In genomic region chr6:132082421-132082820, GRCh38 we compare ENCODE assay signal across 14 cellular contexts.
DNase-seq lines count a peak whose midpoint lies in the region; TF ChIP-seq lines count a peak whose summit lies in the region.
"Had no signal": no experiment of that assay in that cellular context is flagged by ENCODE, and none has a peak within 500 bp of the region (broad histone marks: within the 10 kb centered on the region; RNA-seq: fewer than 3 reads in every experiment).

No MANE protein-coding gene starts in this region.

- no peaks in the 10 kb centered on the region for H3K9me3 Mint-ChIP-seq in HFFc6
- peaks cover 7% of the 10 kb centered on the region for H3K9me3 Mint-ChIP-seq in chondrocyte (ENCODE audit: low read depth)
- H3K9me3 Mint-ChIP-seq in glutamatergic neuron (ENCODE audit: unreplicated experiment) = peaks cover 1% of the 10 kb centered on the region
- H3K9me3 Mint-ChIP-seq: GM23338 had no signal

- H3K4me1 Mint-ChIP-seq in HFFc6 (ENCODE audit: low read depth) = peaks cover 84% of the 10 kb centered on the region
- peaks cover 69% of the 10 kb centered on the region for H3K4me1 Mint-ChIP-seq in chondrocyte (ENCODE audit: low read depth)
- H3K4me1 Mint-ChIP-seq in glutamatergic neuron (ENCODE audit: low read depth, unreplicated experiment) = no peaks in the 10 kb centered on the region
- H3K4me1 Mint-ChIP-seq: CD14-positive monocyte; CD4-positive, alpha-beta memory T cell had no signal

- DNase-seq in EL (peak; percentile 54), HFFc6 (no peak), chondrocyte (ENCODE audit: low spot score) (no peak), glutamatergic neuron (no peak), GDM1 (lab: John Stamatoyannopoulos, UW) (no peak), amygdala (lab: John Stamatoyannopoulos, UW) (no peak)
- no peak for DNase-seq in stimulated activated CD4-positive, alpha-beta T cell treated with anti-CD3 and anti-CD28 coated beads, Interleukin-4, amount 100 ng/mL, for 4 hours
- DNase-seq: Calu3; CD4-positive, alpha-beta memory T cell; DND-41; Kasumi-1; KG1 had no signal

- H3K4me3 Mint-ChIP-seq in HFFc6 (no peak overlapping the region; the same call in 1 of the 2 replicates), chondrocyte (ENCODE audit: unreplicated experiment) (no peak overlapping the region), glutamatergic neuron (ENCODE audit: unreplicated experiment) (no peak overlapping the region)
- H3K4me3 Mint-ChIP-seq: CD14-positive monocyte; CD4-positive, alpha-beta memory T cell; GM23338 had no signal

- H3K36me3 Mint-ChIP-seq in HFFc6 (ENCODE audit: low read depth) (no peaks in the 10 kb centered on the region; the same call in 1 of the 2 replicates), chondrocyte (ENCODE audit: low read depth) (no peaks in the 10 kb centered on the region), glutamatergic neuron (ENCODE audit: unreplicated experiment) (no peaks in the 10 kb centered on the region)
- H3K36me3 Mint-ChIP-seq: CD14-positive monocyte; CD4-positive, alpha-beta memory T cell had no signal

- TF ChIP-seq CTCF in HFFc6 (IDR thresholded peaks at IDR 0.05) = no peak
- no peak for TF ChIP-seq CTCF in chondrocyte (IDR thresholded peaks at IDR 0.05)
- no peak for TF ChIP-seq CTCF in glutamatergic neuron (IDR thresholded peaks at IDR 0.05; ENCODE audit: partially characterized antibody, unreplicated experiment)

- H3K27me3 Mint-ChIP-seq in HFFc6 (ENCODE audit: insufficient read depth) (no peaks in the 10 kb centered on the region), chondrocyte (ENCODE audit: low read depth) (no peaks in the 10 kb centered on the region), glutamatergic neuron (ENCODE audit: unreplicated experiment) (no peaks in the 10 kb centered on the region)
- H3K27me3 Mint-ChIP-seq: CD4-positive, alpha-beta memory T cell had no signal

- H3K27ac Mint-ChIP-seq in HFFc6 (peak overlapping the region; percentile 96), chondrocyte (ENCODE audit: unreplicated experiment) (peak overlapping the region; percentile 95), glutamatergic neuron (ENCODE audit: unreplicated experiment) (no peak overlapping the region)
- H3K27ac Mint-ChIP-seq: CD14-positive monocyte; CD4-positive, alpha-beta memory T cell; GM23338 had no signal
